ENCODE assay signal across 11 cellular contexts in the genomic region with DNA sequence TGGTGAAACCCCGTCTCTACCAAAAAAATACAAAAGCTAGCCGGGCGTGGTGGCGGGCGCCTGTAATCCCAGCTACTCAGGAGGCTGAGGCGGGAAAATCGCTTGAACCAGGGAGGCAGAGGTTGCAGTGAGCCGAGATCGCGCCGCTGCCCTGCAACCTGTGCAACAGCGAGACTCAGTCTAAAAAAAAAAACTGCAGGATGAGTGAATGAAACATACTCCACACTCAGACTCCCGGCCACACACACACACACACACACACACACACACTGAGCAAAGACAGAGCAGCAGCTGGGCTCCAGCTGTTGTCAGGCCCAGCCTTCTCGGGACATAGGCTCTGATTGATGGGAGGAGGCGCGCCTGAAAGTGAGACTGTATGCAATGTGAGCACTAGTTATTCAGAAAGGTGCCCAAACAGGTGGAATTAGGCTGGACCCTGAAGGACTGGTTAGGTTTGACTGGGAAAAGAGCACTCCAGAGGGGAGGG. TPM values are rescaled to one million over a fixed set of nuclear protein-coding genes. Genes with fewer than 3 reads are reported as not detected.
A peak's percentile ranks its signal among the peaks of the same experiment; 100 is the strongest.
DNase-seq lines count a peak whose midpoint lies in the region; ATAC-seq, FAIRE-seq and TF ChIP-seq lines count a peak whose summit lies in the region.
"Had no signal": no experiment of that assay in that cellular context is flagged by ENCODE, and none has a peak within 500 bp of the region (broad histone marks: within the 10 kb centered on the region; RNA-seq: fewer than 3 reads in every experiment).

No MANE protein-coding gene starts in this region.

- H3K4me2 ChIP-seq in HepG2 (ENCODE audit: low read depth, low read length) = peak overlapping the region; percentile 100

- H3K4me3 ChIP-seq in WERI-Rb-1 (ENCODE audit: low read depth, low read length) = peak overlapping the region; percentile 97
- H3K4me3 ChIP-seq in HepG2 (replicated peaks in 1 of 3; ENCODE audit: insufficient read depth in 1 of 3, low read depth in 2 of 3, low read length in 3 of 3) = peak overlapping the region; percentile 86 to 91 (median 91); a peak in 3 of 6 replicates
- no peak overlapping the region for H3K4me3 ChIP-seq in transverse colon
- H3K4me3 ChIP-seq in CD4-positive, alpha-beta memory T cell (ENCODE audit: low read length in 2 of 2) = no peak overlapping the region
- H3K4me3 ChIP-seq in brain microvascular endothelial cell (ENCODE audit: low read depth, low read length) = no peak overlapping the region
- H3K4me3 ChIP-seq: lung had no signal

- WGBS in HepG2 (ENCODE audit: low lambda C conversion rate) = 91% methylated on average over 10 of the region's 16 CpGs
- 74% methylated on average over 16 of the region's 16 CpGs; no CpG with 5 or more reads in 1 of the 2 donors for WGBS in transverse colon (ENCODE audit: low coverage in 1 of 2), 2 donors

- no peak for TF ChIP-seq POLR2A in HepG2 (IDR thresholded peaks at IDR 0.05; ENCODE audit: insufficient read depth in 1 of 2, low read depth in 2 of 2, low read length in 2 of 2)
- no peak for TF ChIP-seq POLR2A in transverse colon (IDR thresholded peaks at IDR 0.05)

- H3K27ac Mint-ChIP-seq in activated naive CD8-positive, alpha-beta T cell = no peak overlapping the region
- H3K27ac Mint-ChIP-seq in activated naive CD8-positive, alpha-beta T cell treated with anti-CD3 and anti-CD28 coated beads for 36 hours = no peak overlapping the region
- H3K27ac Mint-ChIP-seq in CD4-positive, alpha-beta memory T cell = no peak overlapping the region
- H3K27ac Mint-ChIP-seq: activated naive CD4-positive, alpha-beta T cell treated with anti-CD3 and anti-CD28 coated beads, Interleukin-2, amount 10 ng/mL, durations not matched to agents 7 days and 5 days had no signal

- H2AFZ ChIP-seq in HepG2 (ENCODE audit: low read length) = no peak overlapping the region

- H3K9me3 ChIP-seq in WERI-Rb-1 (ENCODE audit: severe bottlenecking) = no peaks in the 10 kb centered on the region
- H3K9me3 ChIP-seq in HepG2 (ENCODE audit: low read length) = no peaks in the 10 kb centered on the region
- no peaks in the 10 kb centered on the region for H3K9me3 ChIP-seq in transverse colon
- H3K9me3 ChIP-seq in CD4-positive, alpha-beta memory T cell (ENCODE audit: control insufficient read depth in 1 of 2, low read length in 2 of 2) = no peaks in the 10 kb centered on the region
- H3K9me3 ChIP-seq: tibial artery had no signal

- in situ Hi-C loops in HepG2 (cut with HindIII; ENCODE audit: extremely low pct_ligation_motif_present, low pct_unique_long_range_greater_than_20kb) (loop anchor here (5.0 kb wide), 2 partner anchors 47 to 63 kb away; no protein-coding TSS in a partner anchor), transverse colon (cut with MboI; ENCODE audit: low pct_ligation_motif_present in 1 of 4, low pct_unique_long_range_greater_than_20kb in 1 of 4, low sequenced_read_pairs in 3 of 4) (loop anchor here in 1 of 4 donors (5.0 kb wide), 1 partner anchor 68 kb away; no protein-coding TSS in a partner anchor), brain microvascular endothelial cell (cut with HindIII; ENCODE audit: low pct_ligation_motif_present, low sequenced_read_pairs) (no loop called here)

- intact Hi-C loops in HepG2 (cut with micrococcal nuclease; ENCODE audit: unreplicated experiment) = loop anchor here (5.0 to 10.0 kb wide), 2 partner anchors 47 to 179 kb away; no protein-coding TSS in a partner anchor
- intact Hi-C loops in transverse colon (cut with DNase I; ENCODE audit: low total_unique reads) = no loop called here
- intact Hi-C loops in CD4-positive, alpha-beta memory T cell (cut with micrococcal nuclease) = loop anchor here (2.0 kb wide), 1 partner anchor 61 kb away; the partner anchor contains the start of gene RPS13

- H3K27me3 ChIP-seq in WERI-Rb-1 (ENCODE audit: insufficient read depth, low read depth, severe bottlenecking) = no peaks in the 10 kb centered on the region
- no peaks in the 10 kb centered on the region for H3K27me3 ChIP-seq in HepG2 (ENCODE audit: control insufficient read depth in 1 of 2, insufficient read depth in 2 of 2, low read length in 2 of 2)
- peaks cover 13% of the 10 kb centered on the region for H3K27me3 ChIP-seq in transverse colon
- peaks cover 7% of the 10 kb centered on the region for H3K27me3 ChIP-seq in CD4-positive, alpha-beta memory T cell (ENCODE audit: insufficient read depth, low read length)
- H3K27me3 ChIP-seq in brain microvascular endothelial cell (replicated peaks) = peaks cover 3% of the 10 kb centered on the region
- H3K27me3 ChIP-seq: tibial artery had no signal

- TF ChIP-seq CTCF in WERI-Rb-1 (IDR thresholded peaks at IDR 0.05; ENCODE audit: low read depth, low read length) = no peak
- no peak for TF ChIP-seq CTCF in HepG2 (CRISPR knock-in tag; IDR thresholded peaks at IDR 0.05)
- no peak for TF ChIP-seq CTCF in transverse colon (IDR thresholded peaks at IDR 0.05)
- no peak for TF ChIP-seq CTCF in brain microvascular endothelial cell (IDR thresholded peaks at IDR 0.05; ENCODE audit: low read depth, low read length, missing control alignments)

- FAIRE-seq in HepG2 (lab: Jason Lieb, UNC) = no peak

- no TSS peak for BruUV-seq in HepG2 (replicated peaks; lab: Mats Ljungman, UMichigan)

- H3K36me3 Mint-ChIP-seq in activated naive CD8-positive, alpha-beta T cell = peaks cover 2% of the 10 kb centered on the region
- H3K36me3 Mint-ChIP-seq in activated naive CD8-positive, alpha-beta T cell treated with anti-CD3 and anti-CD28 coated beads for 36 hours = no peaks in the 10 kb centered on the region
- peaks cover 0 to 4% of the 10 kb centered on the region in 2 donors for H3K36me3 Mint-ChIP-seq in CD4-positive, alpha-beta memory T cell

- POLR2A ChIA-PET in HepG2 (lab: Yijun Ruan, JAX) = interaction anchor here (1.1 to 4.3 kb wide), 5 partner anchors 11 to 69 kb away, joined by 3 to 35 read pairs (median 6); partner anchors contain the start of gene RPS13
- POLR2A ChIA-PET in CD4-positive, alpha-beta memory T cell (lab: Charles Lee; ENCODE audit: partially characterized antibody) = interaction anchor here (0.5 to 0.8 kb wide), 2 partner anchors 29 to 158 kb away, joined by 3 to 4 read pairs; no protein-coding TSS in a partner anchor

- peak overlapping the region; percentile 93 for H3K4me3 Mint-ChIP-seq in activated naive CD8-positive, alpha-beta T cell
- no peak overlapping the region for H3K4me3 Mint-ChIP-seq in activated naive CD8-positive, alpha-beta T cell treated with anti-CD3 and anti-CD28 coated beads for 36 hours
- H3K4me3 Mint-ChIP-seq in CD4-positive, alpha-beta memory T cell = peak overlapping the region in 4 of 8 donors; percentile 11 to 29 (median 18)

- H4K20me1 ChIP-seq in HepG2 (ENCODE audit: insufficient read depth, low read length) = peaks cover 11% of the 10 kb centered on the region

- no peak for TF ChIP-seq RAD21 in HepG2 (CRISPR knock-in tag; IDR thresholded peaks at IDR 0.05)

- TF ChIP-seq EP300 in HepG2 (IDR thresholded peaks at IDR 0.05; ENCODE audit: low read depth in 2 of 2, low read length in 2 of 2) (no peak), HepG2 (CRISPR knock-in tag; IDR thresholded peaks at IDR 0.05; ENCODE audit: borderline replicate concordance) (no peak), transverse colon (IDR thresholded peaks at IDR 0.05; ENCODE audit: low read depth) (no peak)

- H3K36me3 ChIP-seq in WERI-Rb-1 (peaks cover 13% of the 10 kb centered on the region), HepG2 (replicated peaks in 1 of 2; ENCODE audit: control insufficient read depth in 1 of 2, insufficient read depth in 2 of 2, low read length in 2 of 2) (no peaks in the 10 kb centered on the region), transverse colon (no peaks in the 10 kb centered on the region), brain microvascular endothelial cell (replicated peaks) (no peaks in the 10 kb centered on the region)
- no peaks in the 10 kb centered on the region for H3K36me3 ChIP-seq in CD4-positive, alpha-beta memory T cell (ENCODE audit: insufficient read depth, low read length)
- H3K36me3 ChIP-seq: tibial artery had no signal

- CTCF ChIA-PET in HepG2 (lab: Yijun Ruan, JAX; ENCODE audit: low intra/inter-chr PET ratio, low total read pairs) = interaction anchor here (1.4 to 1.7 kb wide), 2 partner anchors 48 to 70 kb away, joined by 6 to 7 read pairs; no protein-coding TSS in a partner anchor
- CTCF ChIA-PET in CD4-positive, alpha-beta memory T cell (lab: Charles Lee; ENCODE audit: partially characterized antibody) = interaction anchor here (1.4 to 1.6 kb wide), 2 partner anchors 26 to 30 kb away, joined by 3 to 7 read pairs; no protein-coding TSS in a partner anchor

- H3K4me1 ChIP-seq in HepG2 (ENCODE audit: insufficient read depth, low read length) (peaks cover 45% of the 10 kb centered on the region), transverse colon (peaks cover 0 to 23% (median 10%) of the 10 kb centered on the region in 4 donors)
- peaks cover 7% of the 10 kb centered on the region for H3K4me1 ChIP-seq in CD4-positive, alpha-beta memory T cell (ENCODE audit: insufficient read depth, low read length)

- H3K27me3 Mint-ChIP-seq in activated naive CD8-positive, alpha-beta T cell = peaks cover 16% of the 10 kb centered on the region
- peaks cover 26% of the 10 kb centered on the region for H3K27me3 Mint-ChIP-seq in activated naive CD8-positive, alpha-beta T cell treated with anti-CD3 and anti-CD28 coated beads for 36 hours
- peaks cover 7 to 8% of the 10 kb centered on the region in 2 donors for H3K27me3 Mint-ChIP-seq in CD4-positive, alpha-beta memory T cell

- peaks cover 24% of the 10 kb centered on the region for H3K79me2 ChIP-seq in HepG2 (ENCODE audit: insufficient read depth, low read length)

- H3K9ac ChIP-seq in HepG2 (ENCODE audit: insufficient read depth, low read depth, low read length) = no peak overlapping the region

- peak overlapping the region; percentile 81 for H3K27ac ChIP-seq in WERI-Rb-1
- H3K27ac ChIP-seq in HepG2 (ENCODE audit: extremely low read length, insufficient read depth, low read length) = peak overlapping the region; percentile 93
- peak overlapping the region in 3 of 4 donors; percentile 87 to 90 (median 88) for H3K27ac ChIP-seq in transverse colon
- H3K27ac ChIP-seq in CD4-positive, alpha-beta memory T cell (ENCODE audit: low read depth, low read length) = no peak overlapping the region
- no peak overlapping the region for H3K27ac ChIP-seq in brain microvascular endothelial cell
- H3K27ac ChIP-seq: tibial artery had no signal

- DNase-seq in activated naive CD8-positive, alpha-beta T cell treated with anti-CD3 and anti-CD28 coated beads for 36 hours = no peak
- DNase-seq in WERI-Rb-1 (no peak), HepG2 (ENCODE audit: low spot score) (no peak), transverse colon (peak; percentile 33), NCI-H146 (lab: John Stamatoyannopoulos, UW) (no peak), brain microvascular endothelial cell (no peak)
- DNase-seq in CD4-positive, alpha-beta memory T cell = no peak
- DNase-seq: tibial artery had no signal

- no peak for ATAC-seq in HepG2

- no peaks in the 10 kb centered on the region for H3K9me3 Mint-ChIP-seq in activated naive CD8-positive, alpha-beta T cell (ENCODE audit: low read depth)
- no peaks in the 10 kb centered on the region for H3K9me3 Mint-ChIP-seq in activated naive CD8-positive, alpha-beta T cell treated with anti-CD3 and anti-CD28 coated beads for 36 hours
- H3K9me3 Mint-ChIP-seq in CD4-positive, alpha-beta memory T cell = peaks cover 0 to 2% (median 0%) of the 10 kb centered on the region in 8 donors
- H3K9me3 Mint-ChIP-seq: activated naive CD4-positive, alpha-beta T cell treated with anti-CD3 and anti-CD28 coated beads, Interleukin-2, amount 10 ng/mL, durations not matched to agents 7 days and 5 days had no signal

- peaks cover 4% of the 10 kb centered on the region for H3K4me1 Mint-ChIP-seq in activated naive CD8-positive, alpha-beta T cell (ENCODE audit: low read depth)
- H3K4me1 Mint-ChIP-seq in activated naive CD8-positive, alpha-beta T cell treated with anti-CD3 and anti-CD28 coated beads for 36 hours = peaks cover 7% of the 10 kb centered on the region
- peaks cover 4 to 8% (median 5%) of the 10 kb centered on the region in 4 donors for H3K4me1 Mint-ChIP-seq in CD4-positive, alpha-beta memory T cell

RNA-seq across cellular contexts. Expression of gene PLEKHA7, which starts 1.5 kb away (rescaled TPM):
- 1 to 10 TPM; 5.1 to 5.6 TPM for total RNA-seq in activated naive CD8-positive, alpha-beta T cell treated with anti-CD3 and anti-CD28 coated beads for 36 hours
- 13.1 and 17.5 TPM in 2 replicates for total RNA-seq in HepG2 (2016; rRNA removed; fragmentation: Illumina TruSeq; extraction: Trizol)
- total RNA-seq in HepG2 (2016; cell fraction: cytosol; rRNA removed; fragmentation: Illumina TruSeq; extraction: Trizol; ENCODE audit: low read depth) = 6.3 and 10.6 TPM in 2 replicates
- total RNA-seq in HepG2 (2016; cell fraction: insoluble cytoplasmic fraction; rRNA removed; fragmentation: Illumina TruSeq; extraction: Trizol) = 11.5 and 15.9 TPM in 2 replicates
- total RNA-seq in HepG2 (2016; cell fraction: membrane; rRNA removed; fragmentation: Illumina TruSeq; extraction: Trizol) = 7.6 and 8.4 TPM in 2 replicates
- 24.7 and 31.2 TPM in 2 replicates for total RNA-seq in HepG2 (2016; cell fraction: nucleus; rRNA removed; fragmentation: Illumina TruSeq; extraction: Trizol)
- 17.7 and 18.7 TPM in 2 replicates for polyA plus RNA-seq in HepG2 (2011; rRNA removed)
- polyA plus RNA-seq in HepG2 (2011; cell fraction: cytosol; rRNA removed) = 7.6 and 8.0 TPM in 2 replicates
- 54.1 and 60.4 TPM in 2 replicates for polyA plus RNA-seq in HepG2 (2011; cell fraction: nucleus; rRNA removed)
- polyA plus RNA-seq in HepG2 (2012) = 13.6 and 13.9 TPM in 2 replicates
- polyA plus RNA-seq in HepG2 (2016; cell fraction: cytosol; fragmentation: Illumina TruSeq; extraction: Trizol; ENCODE audit: low read depth) = 1.1 and 1.4 TPM in 2 replicates
- 15.2 and 18.7 TPM in 2 replicates for polyA plus RNA-seq in HepG2 (2016; cell fraction: insoluble cytoplasmic fraction; fragmentation: Illumina TruSeq; extraction: Trizol; ENCODE audit: low read depth)
- 3.2 and 3.9 TPM in 2 replicates for polyA plus RNA-seq in HepG2 (2016; cell fraction: membrane; fragmentation: Illumina TruSeq; extraction: Trizol; ENCODE audit: low read depth)
- 54.7 and 64.0 TPM in 2 replicates for polyA plus RNA-seq in HepG2 (2016; cell fraction: nucleus; fragmentation: Illumina TruSeq; extraction: Trizol; ENCODE audit: insufficient read depth, low read depth)
- polyA minus RNA-seq in HepG2 (2011; rRNA and poly(A)+ RNA removed; ENCODE audit: low replicate concordance) = 7.3 and 14.7 TPM in 2 replicates
- 3.6 and 7.4 TPM in 2 replicates for polyA minus RNA-seq in HepG2 (2011; cell fraction: cytosol; rRNA and poly(A)+ RNA removed)
- polyA minus RNA-seq in HepG2 (2011; cell fraction: nucleus; rRNA and poly(A)+ RNA removed) = 35.8 and 42.5 TPM in 2 replicates
- 100 to 1,000 TPM; 109 to 243 (median 114) TPM for total RNA-seq in transverse colon
- 1 to 10 TPM; 7.7 to 8.3 TPM for total RNA-seq in CD4-positive, alpha-beta memory T cell
- polyA plus RNA-seq in CD4-positive, alpha-beta memory T cell = 1 to 10 TPM; 1.6 to 4.3 TPM

Comparison
In these comparisons a context has a peak if more than half of its experiments do, and no peak if none do; other contexts are left out.
1. H3K27ac ChIP-seq: peak in WERI-Rb-1 (single experiment), HepG2 (single experiment) and transverse colon (3 of 4); none in CD4-positive, alpha-beta memory T cell (single experiment) and brain microvascular endothelial cell (single experiment).
2. H3K4me3 ChIP-seq: peak in WERI-Rb-1 (single experiment) and HepG2 (3 of 3); none in transverse colon (0 of 4), CD4-positive, alpha-beta memory T cell (0 of 2) and brain microvascular endothelial cell (single experiment).